Comparison of ENCODE assay signal across 17 cellular contexts in the genomic region with DNA sequence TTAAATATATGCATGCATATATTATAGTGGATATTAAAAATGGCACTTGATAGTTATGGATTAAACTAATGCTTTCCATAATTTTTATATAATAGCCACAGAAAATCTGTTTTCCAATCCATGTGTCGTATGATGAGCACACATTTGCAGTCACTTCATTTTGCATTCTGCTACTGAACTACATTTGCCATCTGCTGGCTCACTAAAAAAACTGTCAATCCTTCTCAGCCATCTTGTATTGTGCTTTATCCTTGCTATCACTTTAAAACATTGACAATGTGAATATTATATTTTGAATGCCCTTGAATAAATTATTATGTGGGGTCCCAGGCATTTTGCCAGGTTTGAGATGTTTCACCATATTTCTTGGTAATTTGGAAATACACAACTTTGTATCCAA.
DNase-seq lines count a peak whose midpoint lies in the region; ATAC-seq, FAIRE-seq and TF ChIP-seq lines count a peak whose summit lies in the region.
"Had no signal": no experiment of that assay in that cellular context is flagged by ENCODE, and none has a peak within 500 bp of the region (broad histone marks: within the 10 kb centered on the region; RNA-seq: fewer than 3 reads in every experiment).

No MANE protein-coding gene starts in this region.

- no peaks in the 10 kb centered on the region for H3K9me3 Mint-ChIP-seq in astrocyte (ENCODE audit: unreplicated experiment)

- H3K27ac ChIP-seq in astrocyte (ENCODE audit: low read depth, low read length) (no peak overlapping the region), stomach (no peak overlapping the region)

- TF ChIP-seq EP300 in stomach (IDR thresholded peaks at IDR 0.05): no peak

- peak; percentile 8 for DNase-seq in HCEC 1CT
- peak; percentile 7 for DNase-seq in NCI-H446 treated with DMSO at 0.1 percent for 48 hours (lab: John Stamatoyannopoulos, UW)
- no peak for DNase-seq in astrocyte (ENCODE audit: low read depth)
- DNase-seq in NOMO-1 (lab: John Stamatoyannopoulos, UW; ENCODE audit: unreplicated experiment in 2 of 2): no peak
- no peak for DNase-seq in mucosa of descending colon
- no peak for DNase-seq in stomach
- DNase-seq: ACHN; Calu3; CD8-positive, alpha-beta T cell; DMS79 treated with DMSO at 0.1 percent for 48 hours; GF-D8; GOT3; H7 had no signal

- H3K4me3 ChIP-seq in astrocyte (ENCODE audit: insufficient read depth, low read depth, low read length) (no peak overlapping the region), mucosa of descending colon (no peak overlapping the region), stomach (no peak overlapping the region)

- FAIRE-seq in astrocyte (lab: Jason Lieb, UNC): no peak
- FAIRE-seq: A204.1, HepG2, HTR-8/SVneo had no signal

- peaks cover 14% of the 10 kb centered on the region for H3K4me1 ChIP-seq in astrocyte (ENCODE audit: insufficient read depth, low read length)
- H3K4me1 ChIP-seq in mucosa of descending colon (ENCODE audit: low read depth): no peaks in the 10 kb centered on the region
- H3K4me1 ChIP-seq in stomach: no peaks in the 10 kb centered on the region

- no peaks in the 10 kb centered on the region for H3K27me3 Mint-ChIP-seq in astrocyte (ENCODE audit: low read depth, unreplicated experiment)
- H3K27me3 Mint-ChIP-seq: IgD-negative memory B cell had no signal

- H2AFZ ChIP-seq in astrocyte (ENCODE audit: low read depth, low read length): no peak overlapping the region

- no peak overlapping the region for H3K27ac Mint-ChIP-seq in astrocyte (ENCODE audit: unreplicated experiment)
- H3K27ac Mint-ChIP-seq: CD8-positive, alpha-beta T cell; IgD-negative memory B cell had no signal

- TF ChIP-seq CTCF in astrocyte (IDR thresholded peaks at IDR 0.05; ENCODE audit: insufficient read depth, low read depth, low read length) (no peak), mucosa of descending colon (IDR thresholded peaks at IDR 0.05) (no peak), stomach (IDR thresholded peaks at IDR 0.05) (no peak)

- ATAC-seq in mucosa of descending colon: no peak
- ATAC-seq: CD8-positive, alpha-beta T cell; HepG2 had no signal

- H3K27me3 ChIP-seq in astrocyte (ENCODE audit: insufficient read depth, low read length) (no peaks in the 10 kb centered on the region), stomach (no peaks in the 10 kb centered on the region)

- no peak overlapping the region for H3K9ac ChIP-seq in astrocyte (ENCODE audit: low read length)

- no peak for TF ChIP-seq POLR2A in stomach (IDR thresholded peaks at IDR 0.05)

- H3K36me3 ChIP-seq in astrocyte (ENCODE audit: insufficient read depth, low read length) (no peaks in the 10 kb centered on the region), mucosa of descending colon (ENCODE audit: low read depth) (no peaks in the 10 kb centered on the region), stomach (no peaks in the 10 kb centered on the region)

- intact Hi-C loops in mucosa of descending colon (cut with DNase I, micrococcal nuclease): no loop called here
- intact Hi-C loops in stomach (cut with DNase I; ENCODE audit: low total_unique reads): no loop called here

- H3K4me2 ChIP-seq in astrocyte (ENCODE audit: low read length): peak overlapping the region; percentile 3

- 0 to 95% (median 47%) methylated on average over 1 of the region's 1 CpG for WGBS in stomach, 5 donors

- no peaks in the 10 kb centered on the region for H3K36me3 Mint-ChIP-seq in astrocyte (ENCODE audit: low read depth, unreplicated experiment)
- H3K36me3 Mint-ChIP-seq: CD8-positive, alpha-beta T cell; IgD-negative memory B cell had no signal

- H3K79me2 ChIP-seq in astrocyte (ENCODE audit: insufficient read depth, low read length): no peaks in the 10 kb centered on the region

- peaks cover 35% of the 10 kb centered on the region for H3K4me1 Mint-ChIP-seq in astrocyte (ENCODE audit: low read depth, unreplicated experiment)
- H3K4me1 Mint-ChIP-seq: IgD-negative memory B cell had no signal

- H3K9me3 ChIP-seq in astrocyte (ENCODE audit: insufficient read depth, low read depth, low read length): no peaks in the 10 kb centered on the region
- peaks cover 8% of the 10 kb centered on the region for H3K9me3 ChIP-seq in mucosa of descending colon
- no peaks in the 10 kb centered on the region for H3K9me3 ChIP-seq in stomach

- no peaks in the 10 kb centered on the region for H4K20me1 ChIP-seq in astrocyte (ENCODE audit: insufficient read depth, low read length)

- H3K4me3 Mint-ChIP-seq in astrocyte (ENCODE audit: unreplicated experiment): no peak overlapping the region
- H3K4me3 Mint-ChIP-seq: CD8-positive, alpha-beta T cell; IgD-negative memory B cell had no signal

Comparison
In these comparisons a context has a peak if more than half of its experiments do, and no peak if none do; other contexts are left out.
1. DNase-seq: peak in HCEC 1CT (single experiment) and NCI-H446 treated with DMSO at 0.1 percent for 48 hours (single experiment); none in astrocyte (single experiment), NOMO-1 (0 of 2), mucosa of descending colon (0 of 3) and stomach (single experiment).